Comparison of ENCODE assay signal across 21 cellular contexts in genomic region chr6:4506221-4506620, GRCh38.
"Had no signal": no experiment of that assay in that cellular context is flagged by ENCODE, and none has a peak within 500 bp of the region (broad histone marks: within the 10 kb centered on the region; RNA-seq: fewer than 3 reads in every experiment).

No MANE protein-coding gene starts in this region.

- H3K79me2 ChIP-seq: parathyroid adenoma had no signal

- H3K9ac ChIP-seq: neural progenitor cell, parathyroid adenoma had no signal

- H3K4me3 ChIP-seq: lower lobe of right lung, neural progenitor cell, prostate gland, sigmoid colon, thoracic aorta, tibial nerve, upper lobe of left lung had no signal

- H3K4me1 ChIP-seq: lower lobe of right lung, parathyroid adenoma, prostate gland, sigmoid colon, tibial nerve, upper lobe of left lung had no signal

- H3K36me3 ChIP-seq: lower lobe of right lung, neural progenitor cell, prostate gland, sigmoid colon, thoracic aorta, tibial nerve, upper lobe of left lung had no signal

- H3K9me3 ChIP-seq: lower lobe of right lung, prostate gland, sigmoid colon, thoracic aorta, tibial nerve, upper lobe of left lung had no signal

- H3K27me3 ChIP-seq: neural progenitor cell, sigmoid colon, tibial nerve, upper lobe of left lung had no signal

- H3K4me2 ChIP-seq: neural progenitor cell had no signal

- DNase-seq: cerebellar nuclear complex; effector CD8-positive, alpha-beta T cell; endodermal cell; hypothalamus; immature natural killer cell; left ventricle myocardium superior; lower lobe of right lung; naive thymus-derived CD4-positive, alpha-beta T cell; right cardiac atrium; sigmoid colon; small intestine; stimulated activated CD4-positive, alpha-beta T cell treated with anti-CD3 and anti-CD28 coated beads, Interleukin-15, amount 100 ng/mL, for 24 hours; stimulated activated CD4-positive, alpha-beta T cell treated with anti-CD3 and anti-CD28 coated beads, Interleukin-2, amount 100 ng/mL, for 48 hours; stimulated activated naive B cell treated with anti-CD40 and anti-IgM and Interleukin-4, amounts not matched to agents 10 μg/mL and 1 μg/mL and 100 μg/mL, for 72 hours; upper lobe of left lung had no signal

- H2AFZ ChIP-seq: neural progenitor cell, parathyroid adenoma had no signal

- H3K27ac ChIP-seq: epithelial cell of prostate, lower lobe of right lung, neural progenitor cell, parathyroid adenoma, prostate gland, sigmoid colon, thoracic aorta, tibial nerve, upper lobe of left lung had no signal
